ENCODE assay signal across 8 cellular contexts in the genomic region with DNA sequence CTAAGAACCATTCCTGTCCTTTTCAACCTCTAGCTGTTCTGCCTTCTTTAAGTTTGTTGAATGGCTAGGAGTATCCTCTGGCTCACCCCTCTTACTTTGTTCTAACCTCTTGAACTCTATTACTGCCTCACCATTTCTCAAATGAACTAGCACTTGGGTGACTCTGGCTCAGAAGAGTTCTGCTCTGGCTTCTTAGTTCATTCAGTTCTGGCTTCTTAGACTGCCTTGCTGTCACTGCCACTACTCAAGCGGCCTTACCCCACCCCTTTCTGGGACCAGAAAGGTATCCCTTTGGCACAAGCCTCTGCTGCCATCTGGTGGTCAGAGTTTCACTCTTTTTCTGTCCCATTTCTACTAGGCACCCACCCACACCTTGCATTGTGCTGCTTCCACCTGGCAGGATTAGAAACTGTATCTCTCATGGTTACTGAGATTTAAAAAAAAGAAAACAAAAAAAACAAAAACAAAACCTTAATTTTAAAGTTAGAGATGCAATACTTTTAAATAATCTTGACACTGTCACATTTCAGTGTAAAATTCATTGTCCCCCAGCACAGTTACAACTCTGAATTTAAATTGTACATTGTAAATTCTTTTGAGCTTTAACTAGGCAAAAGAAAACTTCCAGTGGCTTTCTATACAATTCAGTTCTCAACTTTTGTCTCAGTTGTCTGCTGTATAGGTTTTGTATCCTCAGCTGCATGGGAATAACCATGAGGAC. TPM values are rescaled to one million over a fixed set of nuclear protein-coding genes. Genes with fewer than 3 reads are reported as not detected.
A peak's percentile ranks its signal among the peaks of the same experiment; 100 is the strongest.
DNase-seq lines count a peak whose midpoint lies in the region; ATAC-seq and TF ChIP-seq lines count a peak whose summit lies in the region.

No MANE protein-coding gene starts in this region.

- H3K27me3 ChIP-seq in GM06990 (replicated peaks; ENCODE audit: control insufficient read depth, insufficient read depth, low read length) (no peaks in the 10 kb centered on the region), HAP-1 (ENCODE audit: low read depth) (no peaks in the 10 kb centered on the region), MG63 (no peaks in the 10 kb centered on the region), foreskin keratinocyte (no peaks in the 10 kb centered on the region), tibial nerve (no peaks in the 10 kb centered on the region)

- H3K9me3 ChIP-seq in HAP-1 (no peaks in the 10 kb centered on the region), MG63 (peaks cover 15% of the 10 kb centered on the region), tibial nerve (peaks cover 0 to 34% (median 2%) of the 10 kb centered on the region in 4 donors)

- WGBS in tibial nerve, 2 donors: 0 to 12% methylated on average over 1 of the region's 1 CpG

- DNase-seq in GM06990 (ENCODE audit: extremely low read depth, insufficient read length): peak; percentile 30
- peak; percentile 71 to 90 for DNase-seq in HAP-1 (ENCODE audit: low spot score in 2 of 2)
- peak; percentile 63 for DNase-seq in MG63
- peak; percentile 69 to 80 for DNase-seq in SHP77 (lab: John Stamatoyannopoulos, UW)
- DNase-seq in activated T-helper 9 cell treated with anti-CD3 and anti-CD28 coated beads, Interleukin-2, amount 50 U/mL, for 16 hours (ENCODE audit: low read depth): peak; percentile 4
- DNase-seq in foreskin keratinocyte: peak; percentile 28 to 56
- peak; percentile 55 for DNase-seq in omental fat pad (ENCODE audit: low spot score)
- DNase-seq in tibial nerve (ENCODE audit: low spot score in 2 of 2): peak; percentile 75 to 89

- peak; percentile 77 for TF ChIP-seq CTCF in GM06990 (IDR thresholded peaks at IDR 0.05; ENCODE audit: insufficient read depth, low read length, poor library complexity, severe bottlenecking)
- peak; percentile 84 for TF ChIP-seq CTCF in foreskin keratinocyte (conservative IDR thresholded peaks at IDR 0.05)
- TF ChIP-seq CTCF in omental fat pad (IDR thresholded peaks at IDR 0.05): peak in 1 of 3 donors; percentile 9
- TF ChIP-seq CTCF in tibial nerve (IDR thresholded peaks at IDR 0.05): peak; percentile 68 to 91 (median 79)

- H3K4me1 ChIP-seq in HAP-1 (no peaks in the 10 kb centered on the region), foreskin keratinocyte (no peaks in the 10 kb centered on the region), tibial nerve (peaks cover 0 to 33% (median 3%) of the 10 kb centered on the region in 4 donors)

- in situ Hi-C loops in HAP-1 (cut with MboI; ENCODE audit: low sequenced_read_pairs): no loop called here

- no peak for TF ChIP-seq POLR2A in tibial nerve (IDR thresholded peaks at IDR 0.05)

- H3K27ac ChIP-seq in foreskin keratinocyte (no peak overlapping the region), tibial nerve (peak overlapping the region in 2 of 4 donors; percentile 64 to 67)

- H3K4me3 ChIP-seq in GM06990 (replicated peaks; ENCODE audit: low read depth, low read length) (no peak overlapping the region), HAP-1 (no peak overlapping the region), MG63 (no peak overlapping the region), tibial nerve (no peak overlapping the region)

- H3K36me3 ChIP-seq in GM06990 (ENCODE audit: control insufficient read depth, insufficient read depth, low read length) (no peaks in the 10 kb centered on the region; the same call in 1 of the 2 replicates), HAP-1 (replicated peaks) (no peaks in the 10 kb centered on the region), MG63 (no peaks in the 10 kb centered on the region), tibial nerve (no peaks in the 10 kb centered on the region)

- ATAC-seq in foreskin keratinocyte: peak; percentile 98
- ATAC-seq in omental fat pad (ENCODE audit: low FRiP score): peak; percentile 59

- TF ChIP-seq EP300 in tibial nerve (IDR thresholded peaks at IDR 0.05): peak in 1 of 2 donors; percentile 69

RNA-seq across cellular contexts. Expression of a gene that starts 6.9 kb away (rescaled TPM):
- total RNA-seq in MG63 (2014; rRNA removed; shearing (Covaris generic); ENCODE audit: low replicate concordance): 0.07 and 0.59 TPM in 2 replicates
- total RNA-seq in foreskin keratinocyte (0.11 and 0.41 TPM in 2 replicates), omental fat pad (10 to 100 TPM in 3 of 4 donors, 1 to 10 TPM in 1; 2.5 to 86.1 (median 22.0) TPM), tibial nerve (100 to 1,000 TPM in 2 of 4 donors, 10 to 100 TPM in 2; 61.0 to 110 (median 89.9) TPM)
- 0.04 and 0.12 TPM in 2 replicates for polyA plus RNA-seq in foreskin keratinocyte

Comparison
In these comparisons a context has a peak if more than half of its experiments do, and no peak if none do; other contexts are left out.
1. DNase-seq: peak in every context shown above with its lines; median percentile 82 in tibial nerve; 80 in HAP-1; 74 in SHP77; 63 in MG63; 55 in omental fat pad; 42 in foreskin keratinocyte; 30 in GM06990; 4 in activated T-helper 9 cell treated with anti-CD3 and anti-CD28 coated beads, Interleukin-2, amount 50 U/mL, for 16 hours.